11 cellular contexts compared by ENCODE assay signal in genomic region chr17:82247856-82248671, GRCh38. TPM values are rescaled to one million over a fixed set of nuclear protein-coding genes. Genes with fewer than 3 reads are reported as not detected.
DNase-seq lines count a peak whose midpoint lies in the region; ATAC-seq and TF ChIP-seq lines count a peak whose summit lies in the region.
"Had no signal": no experiment of that assay in that cellular context is flagged by ENCODE, and none has a peak within 500 bp of the region (broad histone marks: within the 10 kb centered on the region; RNA-seq: fewer than 3 reads in every experiment).

No MANE protein-coding gene starts in this region.

- DNase-seq in Right ventricle myocardium inferior (ENCODE audit: missing footprints) (peak; percentile 40), cardiac septum (ENCODE audit: low spot score) (no peak), uterus (no peak), ureter (ENCODE audit: low spot score) (no peak), NCI-H2171 treated with DMSO at 0.1 percent for 48 hours (lab: John Stamatoyannopoulos, UW) (no peak)
- no peak for DNase-seq in activated naive CD8-positive, alpha-beta T cell treated with anti-CD3 and anti-CD28 coated beads, Interleukin-2, amount 50 U/mL, for 24 hours
- DNase-seq: activated CD8-positive, alpha-beta memory T cell treated with anti-CD3 and anti-CD28 coated beads, Interleukin-2, amount 50 U/mL, for 4 hours; NCI-H1092; NCI-H446 had no signal

- no peak for TF ChIP-seq POLR2A in uterus (IDR thresholded peaks at IDR 0.05)

- peak overlapping the region; percentile 5 for H3K27ac Mint-ChIP-seq in activated naive CD8-positive, alpha-beta T cell treated with anti-CD3 and anti-CD28 coated beads, Interleukin-2, amount 50 U/mL, for 24 hours

- no peaks in the 10 kb centered on the region for H3K27me3 Mint-ChIP-seq in activated naive CD8-positive, alpha-beta T cell treated with anti-CD3 and anti-CD28 coated beads, Interleukin-2, amount 50 U/mL, for 24 hours

- H3K36me3 Mint-ChIP-seq in activated naive CD8-positive, alpha-beta T cell treated with anti-CD3 and anti-CD28 coated beads, Interleukin-2, amount 50 U/mL, for 24 hours (ENCODE audit: low read depth): peaks cover 55% of the 10 kb centered on the region

- no peaks in the 10 kb centered on the region for H3K9me3 Mint-ChIP-seq in activated naive CD8-positive, alpha-beta T cell treated with anti-CD3 and anti-CD28 coated beads, Interleukin-2, amount 50 U/mL, for 24 hours

- H3K9me3 ChIP-seq in muscle layer of duodenum (ENCODE audit: control insufficient read depth in 1 of 2, low read length in 2 of 2) (no peaks in the 10 kb centered on the region), uterus (no peaks in the 10 kb centered on the region)

- no peak overlapping the region for H3K4me3 Mint-ChIP-seq in activated naive CD8-positive, alpha-beta T cell treated with anti-CD3 and anti-CD28 coated beads, Interleukin-2, amount 50 U/mL, for 24 hours

- peaks cover 11 to 61% of the 10 kb centered on the region in 2 donors for H3K4me1 ChIP-seq in muscle layer of duodenum (ENCODE audit: control insufficient read depth in 1 of 2, insufficient read depth in 2 of 2, low read length in 2 of 2)
- H3K4me1 ChIP-seq in uterus: peaks cover 6 to 32% of the 10 kb centered on the region in 2 donors

- TF ChIP-seq CTCF in uterus (IDR thresholded peaks at IDR 0.05): no peak

- ATAC-seq in Right ventricle myocardium inferior (no peak), HG03457 (IDR thresholded peaks at IDR 0.05; ENCODE audit: unreplicated experiment) (no peak)
- no peak for ATAC-seq in activated naive CD8-positive, alpha-beta T cell treated with anti-CD3 and anti-CD28 coated beads, Interleukin-2, amount 50 U/mL, for 24 hours

- H3K27me3 ChIP-seq in muscle layer of duodenum (ENCODE audit: low read depth, low read length): no peaks in the 10 kb centered on the region
- no peaks in the 10 kb centered on the region for H3K27me3 ChIP-seq in uterus

- no peak overlapping the region for H3K4me3 ChIP-seq in muscle layer of duodenum (ENCODE audit: low read depth in 1 of 2, low read length in 2 of 2)
- no peak overlapping the region for H3K4me3 ChIP-seq in uterus

- H3K27ac ChIP-seq in muscle layer of duodenum (ENCODE audit: low read length) (peak overlapping the region; percentile 56), uterus (peak overlapping the region; percentile 72 to 73)

- intact Hi-C loops in Right ventricle myocardium inferior (cut with DNase I) (no loop called here), cardiac septum (cut with DNase I) (no loop called here), uterus (cut with DNase I; ENCODE audit: low total_unique reads) (no loop called here)

- peaks cover 10% of the 10 kb centered on the region for H3K4me1 Mint-ChIP-seq in activated naive CD8-positive, alpha-beta T cell treated with anti-CD3 and anti-CD28 coated beads, Interleukin-2, amount 50 U/mL, for 24 hours

- H3K36me3 ChIP-seq in muscle layer of duodenum (ENCODE audit: control insufficient read depth in 1 of 2, insufficient read depth in 2 of 2, low read length in 2 of 2) (peaks cover 93 to 94% of the 10 kb centered on the region in 2 donors), uterus (no peaks in the 10 kb centered on the region)

RNA-seq across cellular contexts. Expression of gene SLC16A3, which starts 19.2 kb away (rescaled TPM):
- 10.4 TPM for total RNA-seq in Right ventricle myocardium inferior
- 20.7 TPM for total RNA-seq in cardiac septum
- 10 to 100 TPM in 2 of 4 donors, 1 to 10 TPM in 2; 1.5 to 28.6 (median 12.2) TPM for total RNA-seq in uterus
- total RNA-seq in ureter: 44.2 TPM

RNA-seq across cellular contexts. Expression of gene CSNK1D, which starts 25.4 kb away (rescaled TPM):
- total RNA-seq in Right ventricle myocardium inferior: 62.6 TPM
- 80.9 TPM for total RNA-seq in cardiac septum
- 100 to 1,000 TPM in 1 of 4 donors, 10 to 100 TPM in 3; 16.5 to 173 (median 44.6) TPM for total RNA-seq in uterus
- total RNA-seq in ureter: 170 TPM

RNA-seq across cellular contexts. Expression of gene CCDC57, which starts 35.4 kb away (rescaled TPM):
- total RNA-seq in Right ventricle myocardium inferior (7.9 TPM), cardiac septum (10.6 TPM), uterus (10 to 100 TPM in 2 of 4 donors, 1 to 10 TPM in 2; 4.4 to 88.2 (median 17.6) TPM), ureter (108 TPM)
